Comparison of ENCODE assay signal across 8 cellular contexts in genomic region chr17:19507673-19508326, GRCh38. TPM values are rescaled to one million over a fixed set of nuclear protein-coding genes. Genes with fewer than 3 reads are reported as not detected.
DNase-seq lines count a peak whose midpoint lies in the region; ATAC-seq and TF ChIP-seq lines count a peak whose summit lies in the region.

No MANE protein-coding gene starts in this region.

- TF ChIP-seq CTCF in AG04449 (IDR thresholded peaks at IDR 0.05; ENCODE audit: insufficient read depth, low read length, missing control alignments) = no peak
- no peak for TF ChIP-seq CTCF in lower lobe of right lung (IDR thresholded peaks at IDR 0.05)

- H3K9me3 ChIP-seq in lower lobe of right lung = no peaks in the 10 kb centered on the region

- ATAC-seq in GM18907 (IDR thresholded peaks at IDR 0.05; ENCODE audit: unreplicated experiment) (peak; percentile 74), HG03442 (IDR thresholded peaks at IDR 0.05; ENCODE audit: unreplicated experiment) (peak; percentile 63), lower lobe of right lung (peak; percentile 93 to 94)

- no peaks in the 10 kb centered on the region for H3K36me3 ChIP-seq in lower lobe of right lung

- POLR2A ChIA-PET in AG04449 (lab: Yijun Ruan, JAX) = no interaction called here

- no peaks in the 10 kb centered on the region for H3K4me1 ChIP-seq in lower lobe of right lung

- H3K27ac ChIP-seq in lower lobe of right lung = peak overlapping the region; percentile 84

- H3K4me3 ChIP-seq in AG04449 (ENCODE audit: low read depth, low read length) (peak overlapping the region; percentile 74), lower lobe of right lung (peak overlapping the region; percentile 64)

- intact Hi-C loops in lower lobe of right lung (cut with DNase I) = no loop called here

- CTCF ChIA-PET in AG04449 (lab: Yijun Ruan, JAX) = no interaction called here

- DNase-seq in AG04449 (ENCODE audit: low read depth, low spot score) = peak; percentile 46
- peak; percentile 94 for DNase-seq in NCI-H748 (lab: John Stamatoyannopoulos, UW; ENCODE audit: unreplicated experiment)
- DNase-seq in activated CD8-positive, alpha-beta memory T cell treated with anti-CD3 and anti-CD28 coated beads for 1 hour (ENCODE audit: extremely low read depth in 1 of 2, low read depth in 1 of 2) = peak; percentile 60 to 67
- DNase-seq in effector CD4-positive, alpha-beta T cell = peak; percentile 81
- peak; percentile 86 for DNase-seq in lower lobe of right lung
- DNase-seq in stimulated activated CD4-positive, alpha-beta T cell treated with anti-CD3 and anti-CD28 coated beads, Interleukin-4, amount 100 ng/mL, for 48 hours (ENCODE audit: low read depth in 2 of 2) = peak; percentile 63 to 78

- no peaks in the 10 kb centered on the region for H3K27me3 ChIP-seq in lower lobe of right lung (ENCODE audit: low read depth)

RNA-seq across cellular contexts. Expression of gene SLC47A1, which starts 25.9 kb away (rescaled TPM):
- total RNA-seq in lower lobe of right lung = 18.6 TPM

Comparison
In these comparisons a context has a peak if more than half of its experiments do, and no peak if none do; other contexts are left out.
1. Peak in every context shown above with its lines: DNase-seq, ATAC-seq, H3K4me3 ChIP-seq and H3K27ac ChIP-seq.